15 cellular contexts compared by ENCODE assay signal in the genomic region with DNA sequence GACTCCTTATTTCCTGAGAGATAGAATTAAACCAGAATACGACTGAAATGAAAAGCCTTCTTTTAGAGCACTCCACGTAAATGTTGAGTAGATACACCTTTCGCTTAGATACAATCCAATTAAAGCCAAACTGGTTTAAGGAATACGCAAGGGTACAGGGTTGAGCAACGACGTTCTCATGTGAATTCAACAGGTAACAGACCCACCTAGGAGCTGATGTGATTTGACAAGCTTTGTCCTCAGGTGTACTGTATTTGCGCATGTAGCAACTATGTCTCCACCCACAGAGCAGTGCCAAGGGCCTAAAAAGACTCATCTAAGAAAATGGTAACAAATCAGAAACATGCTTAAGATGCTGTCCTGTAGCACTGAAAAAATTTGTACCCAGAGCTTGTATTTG.
A peak's percentile ranks its signal among the peaks of the same experiment; 100 is the strongest.
DNase-seq lines count a peak whose midpoint lies in the region; ATAC-seq and TF ChIP-seq lines count a peak whose summit lies in the region.
"Had no signal": no experiment of that assay in that cellular context is flagged by ENCODE, and none has a peak within 500 bp of the region (broad histone marks: within the 10 kb centered on the region; RNA-seq: fewer than 3 reads in every experiment).

No MANE protein-coding gene starts in this region.

- no peak overlapping the region for H3K4me3 Mint-ChIP-seq in activated naive CD4-positive, alpha-beta T cell treated with anti-CD3 and anti-CD28 coated beads, Interleukin-2, amount 50 U/mL, for 24 hours
- H3K4me3 Mint-ChIP-seq in endodermal cell, result no peak overlapping the region
- H3K4me3 Mint-ChIP-seq: CD14-positive monocyte; CD8-positive, alpha-beta T cell had no signal

- H3K4me1 ChIP-seq in endodermal cell (ENCODE audit: control insufficient read depth, insufficient read depth, low read length) (peaks cover 8% of the 10 kb centered on the region), trophoblast cell (ENCODE audit: control insufficient read depth in 1 of 2, insufficient read depth in 2 of 2, low read length in 2 of 2) (peaks cover 2 to 3% of the 10 kb centered on the region in 2 experiments), right cardiac atrium (ENCODE audit: control insufficient read depth, insufficient read depth, low read length) (no peaks in the 10 kb centered on the region)

- no peak overlapping the region for H2AK5ac ChIP-seq in trophoblast cell (ENCODE audit: low read length)

- peaks cover 1% of the 10 kb centered on the region for H3K36me3 Mint-ChIP-seq in activated naive CD4-positive, alpha-beta T cell treated with anti-CD3 and anti-CD28 coated beads, Interleukin-2, amount 50 U/mL, for 24 hours
- H3K36me3 Mint-ChIP-seq in endodermal cell (ENCODE audit: low read depth), result no peaks in the 10 kb centered on the region
- H3K36me3 Mint-ChIP-seq: CD14-positive monocyte; CD8-positive, alpha-beta T cell had no signal

- H3K27me3 Mint-ChIP-seq in activated naive CD4-positive, alpha-beta T cell treated with anti-CD3 and anti-CD28 coated beads, Interleukin-2, amount 50 U/mL, for 24 hours, result no peaks in the 10 kb centered on the region
- peaks cover 11% of the 10 kb centered on the region for H3K27me3 Mint-ChIP-seq in endodermal cell (ENCODE audit: insufficient read depth)

- H2BK5ac ChIP-seq in trophoblast cell (ENCODE audit: low read depth, low read length, poor library complexity), result peak overlapping the region; percentile 83

- 88 to 89% methylated on average over 7 of the region's 7 CpGs for WGBS in endodermal cell (ENCODE audit: insufficient coverage in 1 of 2, insufficient read length in 1 of 2), 2 experiments
- no CpG with 5 or more reads among the region's 7 CpGs for WGBS in trophoblast cell (ENCODE audit: extremely low coverage, insufficient coverage, insufficient read length)
- WGBS in right cardiac atrium, result 84% methylated on average over 7 of the region's 7 CpGs

- peak overlapping the region; percentile 91 for H2BK120ac ChIP-seq in trophoblast cell (ENCODE audit: insufficient read depth, low read length, poor library complexity)

- ATAC-seq in right cardiac atrium, result no peak
- ATAC-seq in GM21360 (IDR thresholded peaks at IDR 0.05; ENCODE audit: unreplicated experiment), result no peak
- ATAC-seq in sciatic nerve, result no peak
- ATAC-seq: CD8-positive, alpha-beta T cell had no signal

- no peak overlapping the region for H3K27ac ChIP-seq in endodermal cell (ENCODE audit: low read depth, low read length)
- peak overlapping the region; percentile 87 for H3K27ac ChIP-seq in trophoblast cell (ENCODE audit: low read depth, low read length)
- no peak overlapping the region for H3K27ac ChIP-seq in right cardiac atrium (ENCODE audit: low read length)
- H3K27ac ChIP-seq: 22Rv1, HL-60 had no signal

- no peak overlapping the region for H3K14ac ChIP-seq in trophoblast cell (ENCODE audit: low read length)

- peaks cover 10% of the 10 kb centered on the region for H3K79me1 ChIP-seq in trophoblast cell (ENCODE audit: low read length)

- H3K36me3 ChIP-seq in endodermal cell (ENCODE audit: control insufficient read depth, insufficient read depth, low read length) (no peaks in the 10 kb centered on the region), trophoblast cell (ENCODE audit: control insufficient read depth in 1 of 2, insufficient read depth in 2 of 2, low read length in 2 of 2) (no peaks in the 10 kb centered on the region)

- no peak overlapping the region for H3K18ac ChIP-seq in trophoblast cell (ENCODE audit: low read length)

- H4K8ac ChIP-seq in trophoblast cell (ENCODE audit: low read depth, low read length), result no peak overlapping the region

- intact Hi-C loops in right cardiac atrium (cut with DNase I) (no loop called here), sciatic nerve (cut with DNase I) (no loop called here)

- H4K91ac ChIP-seq in trophoblast cell (ENCODE audit: low read depth, low read length), result no peak overlapping the region

- peaks cover 7% of the 10 kb centered on the region for H3K4me1 Mint-ChIP-seq in activated naive CD4-positive, alpha-beta T cell treated with anti-CD3 and anti-CD28 coated beads, Interleukin-2, amount 50 U/mL, for 24 hours
- H3K4me1 Mint-ChIP-seq in endodermal cell, result peaks cover 23% of the 10 kb centered on the region

- H3K9me3 ChIP-seq in endodermal cell (ENCODE audit: control insufficient read depth, low read length), result no peaks in the 10 kb centered on the region
- no peaks in the 10 kb centered on the region for H3K9me3 ChIP-seq in trophoblast cell (ENCODE audit: insufficient read depth, low read depth, low read length)
- H3K9me3 ChIP-seq in right cardiac atrium (ENCODE audit: control insufficient read depth, low read length), result no peaks in the 10 kb centered on the region

- H3K4ac ChIP-seq in trophoblast cell (ENCODE audit: low read depth, low read length), result no peak overlapping the region

- no peak overlapping the region for H4K12ac ChIP-seq in trophoblast cell (ENCODE audit: low read depth, low read length)

- peak overlapping the region; percentile 45 for H3K4me2 ChIP-seq in trophoblast cell (ENCODE audit: low read length)

- peak overlapping the region; percentile 47 for H3K27ac Mint-ChIP-seq in activated naive CD4-positive, alpha-beta T cell treated with anti-CD3 and anti-CD28 coated beads, Interleukin-2, amount 50 U/mL, for 24 hours
- peak overlapping the region; percentile 37 for H3K27ac Mint-ChIP-seq in endodermal cell
- H3K27ac Mint-ChIP-seq: CD14-positive monocyte; CD8-positive, alpha-beta T cell had no signal

- no peaks in the 10 kb centered on the region for H3K79me2 ChIP-seq in trophoblast cell (ENCODE audit: control insufficient read depth, insufficient read depth, low read length, poor library complexity)

- H3K9ac ChIP-seq in endodermal cell (ENCODE audit: extremely low read depth, low read length, poor library complexity, severe bottlenecking) (no peak overlapping the region), trophoblast cell (ENCODE audit: low read length) (no peak overlapping the region)

- no peak for TF ChIP-seq CTCF in endodermal cell (conservative IDR thresholded peaks at IDR 0.05)

- no peaks in the 10 kb centered on the region for H3K9me3 Mint-ChIP-seq in activated naive CD4-positive, alpha-beta T cell treated with anti-CD3 and anti-CD28 coated beads, Interleukin-2, amount 50 U/mL, for 24 hours
- H3K9me3 Mint-ChIP-seq in endodermal cell, result no peaks in the 10 kb centered on the region
- H3K9me3 Mint-ChIP-seq: CD8-positive, alpha-beta T cell had no signal

- H3K4me3 ChIP-seq in endodermal cell (ENCODE audit: low read length), result no peak overlapping the region
- H3K4me3 ChIP-seq in trophoblast cell (ENCODE audit: low read depth, low read length), result no peak overlapping the region
- no peak overlapping the region for H3K4me3 ChIP-seq in right cardiac atrium (ENCODE audit: low read length)

- no peak for DNase-seq in activated naive CD4-positive, alpha-beta T cell (lab: John Stamatoyannopoulos, UW)
- DNase-seq in endodermal cell (no peak), trophoblast cell (peak; percentile 98), right cardiac atrium (no peak), sciatic nerve (ENCODE audit: low spot score) (no peak)
- DNase-seq: CD8-positive, alpha-beta T cell; COR-L47; DND-41; GDM1; H7 had no signal

- H3K23ac ChIP-seq in trophoblast cell (ENCODE audit: low read length), result no peak overlapping the region

- H3K27me3 ChIP-seq in endodermal cell (ENCODE audit: control insufficient read depth, insufficient read depth, low read length, poor library complexity, severe bottlenecking) (no peaks in the 10 kb centered on the region), trophoblast cell (ENCODE audit: insufficient read depth, low read length) (no peaks in the 10 kb centered on the region), right cardiac atrium (ENCODE audit: control insufficient read depth, insufficient read depth) (no peaks in the 10 kb centered on the region)

- no peak overlapping the region for H2AFZ ChIP-seq in trophoblast cell (ENCODE audit: insufficient read depth, low read length, poor library complexity)

- no peak overlapping the region for H2BK12ac ChIP-seq in trophoblast cell (ENCODE audit: low read length)

Comparison
In these comparisons a context has a peak if more than half of its experiments do, and no peak if none do; other contexts are left out.
1. DNase-seq: peak in trophoblast cell (2 of 2); none in activated naive CD4-positive, alpha-beta T cell (0 of 4), endodermal cell (single experiment), right cardiac atrium (0 of 3) and sciatic nerve (single experiment).